34 cellular contexts compared by ENCODE assay signal in the genomic region with DNA sequence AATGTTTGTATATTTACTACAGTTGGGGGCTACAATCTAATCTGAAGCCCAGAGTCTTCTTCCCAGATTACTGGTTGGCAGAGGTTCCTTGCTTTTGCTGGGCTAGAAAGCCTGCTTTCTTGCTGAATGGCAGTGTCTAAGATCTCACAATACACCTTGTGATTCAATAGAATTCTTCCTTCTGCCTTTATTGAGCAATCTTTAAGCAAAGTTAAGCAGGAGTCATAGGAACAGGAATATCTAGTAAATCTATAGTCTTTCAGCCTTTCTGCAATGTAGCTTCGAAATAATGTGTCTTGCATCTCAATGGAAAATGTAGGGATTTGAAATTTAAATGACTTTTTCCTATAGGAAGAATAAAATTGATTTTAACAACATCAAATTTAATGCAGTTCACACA.
"Had no signal": no experiment of that assay in that cellular context is flagged by ENCODE, and none has a peak within 500 bp of the region (broad histone marks: within the 10 kb centered on the region; RNA-seq: fewer than 3 reads in every experiment).

No MANE protein-coding gene starts in this region.

- H3K36me3 ChIP-seq: MG63 had no signal

- H3K4me3 ChIP-seq: MG63 had no signal

- H3K27me3 ChIP-seq: MG63 had no signal

- DNase-seq: Karpas-422, Kasumi-1, MG63, MM.1S, MV-4-11, NCI-H1048, NCI-H1092, NCI-H1092 treated with DMSO at 0.1 percent for 48 hours, NCI-H1105, NCI-H1105 treated with DMSO at 0.1 percent for 48 hours, NCI-H1417, NCI-H1417 treated with DMSO at 0.1 percent for 48 hours, NCI-H1436, NCI-H1436 treated with DMSO at 0.1 percent for 48 hours, NCI-H146, NCI-H1694, NCI-H1694 treated with DMSO at 0.1 percent for 48 hours, NCI-H187, NCI-H187 treated with DMSO at 0.1 percent for 48 hours, NCI-H1930, NCI-H2029, NCI-H2029 treated with DMSO at 0.1 percent for 48 hours, NCI-H2081, NCI-H2081 treated with DMSO at 0.1 percent for 48 hours, NCI-H2107, NCI-H2171, NCI-H2171 treated with DMSO at 0.1 percent for 48 hours, NCI-H2227 treated with DMSO at 0.1 percent for 48 hours, NCI-H226, NCI-H345, NCI-H446, NCI-H446 treated with DMSO at 0.1 percent for 48 hours, NCI-H510A, NCI-H510A treated with DMSO at 0.1 percent for 48 hours had no signal

- H3K9me3 ChIP-seq: MG63 had no signal
